1 cellular context compared by ENCODE assay signal in genomic region chr20:58716476-58717277, GRCh38.
TF ChIP-seq lines count a peak whose summit lies in the region.

No MANE protein-coding gene starts in this region.

TF ChIP-seq in GM12878, 131 proteins besides CTCF, POLR2A, EP300 and RAD21 (continued from another document):
- TF ChIP-seq ELK1 (IDR thresholded peaks at IDR 0.05; ENCODE audit: low read depth, low read length) = no peak
- no peak for TF ChIP-seq USF2 (IDR thresholded peaks at IDR 0.05; ENCODE audit: borderline replicate concordance, low read depth, low read length)
- TF ChIP-seq ESRRA (IDR thresholded peaks at IDR 0.05; ENCODE audit: low read length) = no peak
- no peak for TF ChIP-seq GATAD2B (conservative IDR thresholded peaks at IDR 0.05; ENCODE audit: low read depth)
- no peak for TF ChIP-seq JUNB (IDR thresholded peaks at IDR 0.05)
- TF ChIP-seq ZNF24 (IDR thresholded peaks at IDR 0.05) = no peak
- TF ChIP-seq PML (IDR thresholded peaks at IDR 0.05; ENCODE audit: low read length) = no peak
- TF ChIP-seq E2F4 (IDR thresholded peaks at IDR 0.05; ENCODE audit: low read depth, low read length) = no peak
- TF ChIP-seq MYB (IDR thresholded peaks at IDR 0.05; ENCODE audit: borderline replicate concordance, low read depth, low read length) = no peak
- no peak for TF ChIP-seq CBFB (IDR thresholded peaks at IDR 0.05; ENCODE audit: low read depth)
- TF ChIP-seq YY1 (IDR thresholded peaks at IDR 0.05; ENCODE audit: low read depth, low read length) = no peak
- no peak for TF ChIP-seq POU2F2 (IDR thresholded peaks at IDR 0.05; ENCODE audit: borderline replicate concordance, low read depth, low read length)
- TF ChIP-seq RFX5 (IDR thresholded peaks at IDR 0.05; ENCODE audit: low read depth, low read length) = no peak
- TF ChIP-seq NFIC (IDR thresholded peaks at IDR 0.05; ENCODE audit: low read depth, low read length) = no peak
- no peak for TF ChIP-seq MAX (IDR thresholded peaks at IDR 0.05; ENCODE audit: low read depth, low read length)
- TF ChIP-seq MEF2A (IDR thresholded peaks at IDR 0.05; ENCODE audit: insufficient read depth, low read depth, low read length) = no peak
- TF ChIP-seq ZNF274 (IDR thresholded peaks at IDR 0.05; ENCODE audit: insufficient read depth, insufficient read length) = no peak
